ENCODE assay signal across 21 cellular contexts in the genomic region with DNA sequence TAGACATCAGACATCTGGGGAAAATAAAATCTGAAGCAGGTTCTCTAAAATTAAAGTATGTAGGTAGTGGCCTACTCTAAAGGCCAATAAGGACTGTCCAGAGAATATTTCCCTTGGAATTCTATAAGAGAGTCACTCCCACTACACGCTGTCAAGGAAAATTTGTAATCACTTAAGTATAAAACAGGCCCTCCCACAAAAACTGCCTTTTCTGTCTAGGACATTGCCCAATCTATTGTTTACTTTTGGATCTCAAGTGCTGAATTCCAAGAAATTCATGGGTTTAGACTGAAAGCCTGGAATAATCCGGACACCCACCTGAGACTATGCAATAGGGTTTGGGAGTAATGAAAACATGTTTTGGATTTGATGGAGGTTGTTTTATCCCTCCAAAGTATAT. TPM values are rescaled to one million over a fixed set of nuclear protein-coding genes. Genes with fewer than 3 reads are reported as not detected.
DNase-seq lines count a peak whose midpoint lies in the region; ATAC-seq and TF ChIP-seq lines count a peak whose summit lies in the region.
"Had no signal": no experiment of that assay in that cellular context is flagged by ENCODE, and none has a peak within 500 bp of the region (broad histone marks: within the 10 kb centered on the region; RNA-seq: fewer than 3 reads in every experiment).

No MANE protein-coding gene starts in this region.

- H3K27me3 ChIP-seq in RWPE2 (ENCODE audit: insufficient read depth, poor library complexity, severe bottlenecking), result no peaks in the 10 kb centered on the region
- H3K27me3 ChIP-seq: gastrocnemius medialis, right lobe of liver, stomach had no signal

- no peak for TF ChIP-seq CTCF in RWPE2 (IDR thresholded peaks at IDR 0.05; ENCODE audit: poor library complexity, severe bottlenecking)

- H3K27ac ChIP-seq in RWPE2 (ENCODE audit: poor library complexity, severe bottlenecking), result peak overlapping the region; percentile 92
- H3K27ac ChIP-seq: right lobe of liver had no signal

- peak; percentile 20; the same call in 1 of the 3 replicates for ATAC-seq in RWPE2 (ENCODE audit: low read depth)
- ATAC-seq in stimulated activated memory B cell treated with anti-CD40 and anti-IgM and Interleukin-4, amounts not matched to agents 10 μg/mL and 1 μg/mL and 100 μg/mL, for 72 hours, result no peak
- ATAC-seq in HG03108 (IDR thresholded peaks at IDR 0.05; ENCODE audit: unreplicated experiment), result no peak
- ATAC-seq in HG03045 (IDR thresholded peaks at IDR 0.05; ENCODE audit: unreplicated experiment), result no peak
- ATAC-seq: gastrocnemius medialis, left lobe of liver, right lobe of liver had no signal

- no peak overlapping the region for H3K27ac Mint-ChIP-seq in stimulated activated memory B cell treated with anti-CD40 and anti-IgM and Interleukin-4, amounts not matched to agents 10 μg/mL and 1 μg/mL and 100 μg/mL, for 72 hours
- H3K27ac Mint-ChIP-seq: activated CD4-positive, alpha-beta T cell treated with anti-CD3 and anti-CD28 coated beads, Interleukin-2, amount 10 ng/mL, durations not matched to agents 24 days and 14 days; HFFc6 had no signal

- H3K4me1 ChIP-seq in RWPE2 (ENCODE audit: insufficient read depth, poor library complexity, severe bottlenecking), result peaks cover 35% of the 10 kb centered on the region

- DNase-seq in EH (ENCODE audit: low read depth) (peak; percentile 22), RWPE2 (ENCODE audit: low spot score) (no peak), fibroblast of peridontal ligament (ENCODE audit: extremely low read depth) (peak; percentile 62), renal cortical epithelial cell (ENCODE audit: low read depth) (peak; percentile 76), OCI-M2 (lab: John Stamatoyannopoulos, UW; ENCODE audit: unreplicated experiment) (no peak)
- DNase-seq: activated CD4-positive, alpha-beta T cell treated with anti-CD3 and anti-CD28 coated beads, Interleukin-2, amount 10 ng/mL, durations not matched to agents 24 days and 14 days; activated gamma-delta T cell treated with Interleukin-2 at 50 U/mL for 16 hours; AML-193; aorta; gastrocnemius medialis; GDM1; HFFc6; NCI-H1105 treated with DMSO at 0.1 percent for 48 hours; NCI-H774; right lobe of liver; stimulated activated CD4-positive, alpha-beta T cell treated with anti-CD3 and anti-CD28 coated beads, Interleukin-2, amount 100 ng/mL, for 24 hours; stomach had no signal

- no peaks in the 10 kb centered on the region for H3K36me3 ChIP-seq in RWPE2 (ENCODE audit: low read depth)
- H3K36me3 ChIP-seq: gastrocnemius medialis, right lobe of liver, stomach had no signal

- no peaks in the 10 kb centered on the region for H3K27me3 Mint-ChIP-seq in stimulated activated memory B cell treated with anti-CD40 and anti-IgM and Interleukin-4, amounts not matched to agents 10 μg/mL and 1 μg/mL and 100 μg/mL, for 72 hours

- no peak overlapping the region for H3K4me3 ChIP-seq in RWPE2 (ENCODE audit: severe bottlenecking)
- H3K4me3 ChIP-seq: gastrocnemius medialis, right lobe of liver, stomach had no signal

- peaks cover 38% of the 10 kb centered on the region for H3K4me1 Mint-ChIP-seq in stimulated activated memory B cell treated with anti-CD40 and anti-IgM and Interleukin-4, amounts not matched to agents 10 μg/mL and 1 μg/mL and 100 μg/mL, for 72 hours

- H3K4me3 Mint-ChIP-seq in stimulated activated memory B cell treated with anti-CD40 and anti-IgM and Interleukin-4, amounts not matched to agents 10 μg/mL and 1 μg/mL and 100 μg/mL, for 72 hours, result no peak overlapping the region
- H3K4me3 Mint-ChIP-seq: activated CD4-positive, alpha-beta T cell treated with anti-CD3 and anti-CD28 coated beads, Interleukin-2, amount 10 ng/mL, durations not matched to agents 24 days and 14 days; HFFc6 had no signal

- no peaks in the 10 kb centered on the region for H3K36me3 Mint-ChIP-seq in stimulated activated memory B cell treated with anti-CD40 and anti-IgM and Interleukin-4, amounts not matched to agents 10 μg/mL and 1 μg/mL and 100 μg/mL, for 72 hours

- H3K9me3 Mint-ChIP-seq in stimulated activated memory B cell treated with anti-CD40 and anti-IgM and Interleukin-4, amounts not matched to agents 10 μg/mL and 1 μg/mL and 100 μg/mL, for 72 hours, result no peaks in the 10 kb centered on the region
- H3K9me3 Mint-ChIP-seq: activated CD4-positive, alpha-beta T cell treated with anti-CD3 and anti-CD28 coated beads, Interleukin-2, amount 10 ng/mL, durations not matched to agents 24 days and 14 days; HFFc6 had no signal

- no peaks in the 10 kb centered on the region for H3K9me3 ChIP-seq in RWPE2 (ENCODE audit: severe bottlenecking)
- H3K9me3 ChIP-seq: gastrocnemius medialis, right lobe of liver, stomach had no signal

RNA-seq across cellular contexts. Expression of a gene that starts 1.7 kb away (rescaled TPM):
- total RNA-seq in renal cortical epithelial cell, result 10.1 and 13.6 TPM in 2 replicates

RNA-seq across cellular contexts. Expression of a gene that starts 38.7 kb away (rescaled TPM):
- total RNA-seq in renal cortical epithelial cell, result 3.1 and 6.9 TPM in 2 replicates

Comparison
In these comparisons a context has a peak if more than half of its experiments do, and no peak if none do; other contexts are left out.
1. DNase-seq: peak in EH (single experiment), fibroblast of peridontal ligament (single experiment) and renal cortical epithelial cell (single experiment); none in RWPE2 (single experiment) and OCI-M2 (single experiment).